1 cellular context compared by ENCODE assay signal in genomic region chr21:29647353-29647781, GRCh38.
TF ChIP-seq lines count a peak whose summit lies in the region.

No MANE protein-coding gene starts in this region.

TF ChIP-seq in K562, 482 proteins besides CTCF, POLR2A, EP300 and RAD21 (continued from another document and continues in another):
- no peak for TF ChIP-seq CHD7 (IDR thresholded peaks at IDR 0.05; ENCODE audit: low read depth, low read length)
- no peak for TF ChIP-seq ZMIZ1 (IDR thresholded peaks at IDR 0.05; ENCODE audit: low read depth in 2 of 2, low read length in 2 of 2)
- no peak for TF ChIP-seq USF1 (CRISPR knock-in tag; IDR thresholded peaks at IDR 0.05)
- TF ChIP-seq, protein P1, sequence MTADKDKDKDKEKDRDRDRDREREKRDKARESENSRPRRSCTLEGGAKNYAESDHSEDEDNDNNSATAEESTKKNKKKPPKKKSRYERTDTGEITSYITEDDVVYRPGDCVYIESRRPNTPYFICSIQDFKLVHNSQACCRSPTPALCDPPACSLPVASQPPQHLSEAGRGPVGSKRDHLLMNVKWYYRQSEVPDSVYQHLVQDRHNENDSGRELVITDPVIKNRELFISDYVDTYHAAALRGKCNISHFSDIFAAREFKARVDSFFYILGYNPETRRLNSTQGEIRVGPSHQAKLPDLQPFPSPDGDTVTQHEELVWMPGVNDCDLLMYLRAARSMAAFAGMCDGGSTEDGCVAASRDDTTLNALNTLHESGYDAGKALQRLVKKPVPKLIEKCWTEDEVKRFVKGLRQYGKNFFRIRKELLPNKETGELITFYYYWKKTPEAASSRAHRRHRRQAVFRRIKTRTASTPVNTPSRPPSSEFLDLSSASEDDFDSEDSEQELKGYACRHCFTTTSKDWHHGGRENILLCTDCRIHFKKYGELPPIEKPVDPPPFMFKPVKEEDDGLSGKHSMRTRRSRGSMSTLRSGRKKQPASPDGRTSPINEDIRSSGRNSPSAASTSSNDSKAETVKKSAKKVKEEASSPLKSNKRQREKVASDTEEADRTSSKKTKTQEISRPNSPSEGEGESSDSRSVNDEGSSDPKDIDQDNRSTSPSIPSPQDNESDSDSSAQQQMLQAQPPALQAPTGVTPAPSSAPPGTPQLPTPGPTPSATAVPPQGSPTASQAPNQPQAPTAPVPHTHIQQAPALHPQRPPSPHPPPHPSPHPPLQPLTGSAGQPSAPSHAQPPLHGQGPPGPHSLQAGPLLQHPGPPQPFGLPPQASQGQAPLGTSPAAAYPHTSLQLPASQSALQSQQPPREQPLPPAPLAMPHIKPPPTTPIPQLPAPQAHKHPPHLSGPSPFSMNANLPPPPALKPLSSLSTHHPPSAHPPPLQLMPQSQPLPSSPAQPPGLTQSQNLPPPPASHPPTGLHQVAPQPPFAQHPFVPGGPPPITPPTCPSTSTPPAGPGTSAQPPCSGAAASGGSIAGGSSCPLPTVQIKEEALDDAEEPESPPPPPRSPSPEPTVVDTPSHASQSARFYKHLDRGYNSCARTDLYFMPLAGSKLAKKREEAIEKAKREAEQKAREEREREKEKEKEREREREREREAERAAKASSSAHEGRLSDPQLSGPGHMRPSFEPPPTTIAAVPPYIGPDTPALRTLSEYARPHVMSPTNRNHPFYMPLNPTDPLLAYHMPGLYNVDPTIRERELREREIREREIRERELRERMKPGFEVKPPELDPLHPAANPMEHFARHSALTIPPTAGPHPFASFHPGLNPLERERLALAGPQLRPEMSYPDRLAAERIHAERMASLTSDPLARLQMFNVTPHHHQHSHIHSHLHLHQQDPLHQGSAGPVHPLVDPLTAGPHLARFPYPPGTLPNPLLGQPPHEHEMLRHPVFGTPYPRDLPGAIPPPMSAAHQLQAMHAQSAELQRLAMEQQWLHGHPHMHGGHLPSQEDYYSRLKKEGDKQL (CRISPR knock-in tag; IDR thresholded peaks at IDR 0.05; ENCODE audit: borderline replicate concordance), result no peak
- no peak for TF ChIP-seq KLF13 (tag; IDR thresholded peaks at IDR 0.05; ENCODE audit: borderline replicate concordance, low read depth)
- peak; percentile 15; the same call in 1 of the 2 replicates for TF ChIP-seq ZNF75A (CRISPR knock-in tag; IDR thresholded peaks at IDR 0.05)
- no peak for TF ChIP-seq OTX1 (CRISPR knock-in tag; IDR thresholded peaks at IDR 0.05)
- TF ChIP-seq MAFF (IDR thresholded peaks at IDR 0.05; ENCODE audit: low read length), result peak; percentile 52; the same call in 1 of the 2 replicates
- no peak for TF ChIP-seq ARHGAP35 (IDR thresholded peaks at IDR 0.05; ENCODE audit: partially characterized antibody)
- TF ChIP-seq, protein P2, sequence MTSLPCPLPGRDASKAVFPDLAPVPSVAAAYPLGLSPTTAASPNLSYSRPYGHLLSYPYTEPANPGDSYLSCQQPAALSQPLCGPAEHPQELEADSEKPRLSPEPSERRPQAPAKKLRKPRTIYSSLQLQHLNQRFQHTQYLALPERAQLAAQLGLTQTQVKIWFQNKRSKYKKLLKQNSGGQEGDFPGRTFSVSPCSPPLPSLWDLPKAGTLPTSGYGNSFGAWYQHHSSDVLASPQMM (CRISPR knock-in tag; IDR thresholded peaks at IDR 0.05), result no peak
- peak; percentile 80 for TF ChIP-seq MEF2D (tag; conservative IDR thresholded peaks at IDR 0.05; ENCODE audit: low read depth)
- no peak for TF ChIP-seq TAF1 (IDR thresholded peaks at IDR 0.05; ENCODE audit: control insufficient read depth, extremely low read depth, insufficient read depth, low read length, severe bottlenecking)
- TF ChIP-seq HMGN3 (IDR thresholded peaks at IDR 0.05; ENCODE audit: borderline replicate concordance, extremely low read depth, insufficient read length, low read depth, low read length), result peak; percentile 50
- peak; percentile 76 for TF ChIP-seq STAT5A (IDR thresholded peaks at IDR 0.05; ENCODE audit: borderline replicate concordance, low read length)
- TF ChIP-seq KHSRP (IDR thresholded peaks at IDR 0.05), result peak; percentile 84
- TF ChIP-seq TAF15 (IDR thresholded peaks at IDR 0.05; ENCODE audit: low read depth, low read length), result no peak
- TF ChIP-seq ZZZ3 (IDR thresholded peaks at IDR 0.05), result no peak
- TF ChIP-seq TGIF2 (CRISPR knock-in tag; IDR thresholded peaks at IDR 0.05), result no peak
- TF ChIP-seq ZNF143 (CRISPR knock-in tag; IDR thresholded peaks at IDR 0.05), result no peak
